In genomic region chr22:46610345-46610744, GRCh38 we compare ENCODE assay signal across 22 cellular contexts. TPM values are rescaled to one million over a fixed set of nuclear protein-coding genes. Genes with fewer than 3 reads are reported as not detected.
DNase-seq lines count a peak whose midpoint lies in the region; ATAC-seq, FAIRE-seq and TF ChIP-seq lines count a peak whose summit lies in the region.
"Had no signal": no experiment of that assay in that cellular context is flagged by ENCODE, and none has a peak within 500 bp of the region (broad histone marks: within the 10 kb centered on the region; RNA-seq: fewer than 3 reads in every experiment).

No MANE protein-coding gene starts in this region.

- no peak overlapping the region for H2BK120ac ChIP-seq in mesenchymal stem cell (ENCODE audit: low read depth, low read length)

- H3K4me1 ChIP-seq in mesenchymal stem cell (ENCODE audit: control insufficient read depth, insufficient read depth, low read depth, low read length) (peaks cover 20% of the 10 kb centered on the region), spleen (peaks cover 20 to 54% (median 37%) of the 10 kb centered on the region in 6 donors), pancreas (peaks cover 0 to 4% (median 0%) of the 10 kb centered on the region in 3 donors)

- intact Hi-C loops in spleen (cut with DNase I; ENCODE audit: low total_unique reads): no loop called here
- intact Hi-C loops in pancreas (cut with DNase I): no loop called here

- no peak overlapping the region for H2BK5ac ChIP-seq in mesenchymal stem cell (ENCODE audit: low read depth, low read length, poor library complexity, severe bottlenecking)

- H3K4me3 ChIP-seq in HL-60 (replicated peaks; ENCODE audit: insufficient read depth, low read length) (no peak overlapping the region), bronchial epithelial cell (ENCODE audit: low read depth, low read length) (no peak overlapping the region), mesenchymal stem cell (ENCODE audit: insufficient read depth in 1 of 2, low read depth in 1 of 2, low read length in 2 of 2) (no peak overlapping the region), spleen (no peak overlapping the region), pancreas (no peak overlapping the region)
- H3K4me3 ChIP-seq: MG63, SK-N-MC had no signal

- peak; percentile 66 for FAIRE-seq in bronchial epithelial cell (lab: Jason Lieb, UNC)
- FAIRE-seq in pancreas (lab: Jason Lieb, UNC): no peak
- FAIRE-seq: D721Med, GM12892, GM18507, H1 had no signal

- no peaks in the 10 kb centered on the region for H3K27me3 ChIP-seq in HL-60 (ENCODE audit: insufficient read depth, poor library complexity, severe bottlenecking)
- no peaks in the 10 kb centered on the region for H3K27me3 ChIP-seq in bronchial epithelial cell (ENCODE audit: control insufficient read depth, insufficient read depth, low read length)
- H3K27me3 ChIP-seq in mesenchymal stem cell (ENCODE audit: control insufficient read depth in 1 of 2, insufficient read depth in 1 of 2, low read length in 2 of 2): no peaks in the 10 kb centered on the region
- H3K27me3 ChIP-seq in spleen (replicated peaks in 1 of 7): no peaks in the 10 kb centered on the region
- H3K27me3 ChIP-seq in pancreas: no peaks in the 10 kb centered on the region
- H3K27me3 ChIP-seq: MG63 had no signal

- TF ChIP-seq CTCF in HL-60 (IDR thresholded peaks at IDR 0.05; ENCODE audit: insufficient read depth, low read length) (no peak), bronchial epithelial cell (IDR thresholded peaks at IDR 0.05; ENCODE audit: insufficient read depth, low read length, severe bottlenecking) (no peak), spleen (IDR thresholded peaks at IDR 0.05 in 8 of 11, conservative IDR thresholded peaks at IDR 0.05 in 3 of 11) (no peak), pancreas (IDR thresholded peaks at IDR 0.05) (no peak)

- H2AK5ac ChIP-seq in mesenchymal stem cell (ENCODE audit: low read length, severe bottlenecking): no peak overlapping the region

- peak overlapping the region; percentile 63 for H3K27ac ChIP-seq in HL-60 (replicated peaks)
- no peak overlapping the region for H3K27ac ChIP-seq in mesenchymal stem cell (ENCODE audit: low read length, poor library complexity, severe bottlenecking)
- H3K27ac ChIP-seq in spleen: peak overlapping the region in 1 of 8 donors; percentile 5
- H3K27ac ChIP-seq in pancreas: no peak overlapping the region
- H3K27ac ChIP-seq: C4-2B, SK-N-MC had no signal

- H3K79me1 ChIP-seq in mesenchymal stem cell (replicated peaks; ENCODE audit: low read length, poor library complexity, severe bottlenecking): peaks cover 42% of the 10 kb centered on the region

- no peak overlapping the region for H3K4me2 ChIP-seq in mesenchymal stem cell (ENCODE audit: low read length, poor library complexity, severe bottlenecking)

- no peak for TF ChIP-seq POLR2A in spleen (IDR thresholded peaks at IDR 0.05)

- H3K36me3 ChIP-seq in bronchial epithelial cell (ENCODE audit: control insufficient read depth, insufficient read depth, low read length) (no peaks in the 10 kb centered on the region), mesenchymal stem cell (ENCODE audit: control insufficient read depth in 1 of 2, insufficient read depth in 2 of 2, low read depth in 1 of 2, low read length in 2 of 2) (peaks cover 0 to 8% of the 10 kb centered on the region in 2 experiments), spleen (no peaks in the 10 kb centered on the region), pancreas (no peaks in the 10 kb centered on the region)
- H3K36me3 ChIP-seq: MG63 had no signal

- DNase-seq in HL-60 (ENCODE audit: low read depth in 1 of 2, low spot score in 1 of 2) (peak in 1 of 2 experiments; percentile 43), bronchial epithelial cell (ENCODE audit: low read depth) (no peak), mesenchymal stem cell (no peak), spleen (peak; percentile 73), pancreas (no peak), NCI-H2029 treated with DMSO at 0.1 percent for 48 hours (lab: John Stamatoyannopoulos, UW) (no peak)
- DNase-seq: MG63, NCI-H1092, NCI-H1436 treated with DMSO at 0.1 percent for 48 hours, NCI-H2029, NCI-H2171, NCI-H446, NCI-H774, Right ventricle myocardium superior had no signal

- no peak overlapping the region for H3K4ac ChIP-seq in mesenchymal stem cell (ENCODE audit: low read depth in 1 of 2, low read length in 2 of 2)

- H3K9me3 ChIP-seq in mesenchymal stem cell (ENCODE audit: control insufficient read depth, low read length) (no peaks in the 10 kb centered on the region), spleen (no peaks in the 10 kb centered on the region), pancreas (no peaks in the 10 kb centered on the region)
- H3K9me3 ChIP-seq: MG63 had no signal

- no peak overlapping the region for H3K23ac ChIP-seq in mesenchymal stem cell (ENCODE audit: low read length in 2 of 2)

- H3K9ac ChIP-seq in mesenchymal stem cell (ENCODE audit: low read length): no peak overlapping the region

- no peak overlapping the region for H4K8ac ChIP-seq in mesenchymal stem cell (ENCODE audit: low read length)

- no peak overlapping the region for H3K14ac ChIP-seq in mesenchymal stem cell (ENCODE audit: low read length in 2 of 2)

- no peak overlapping the region for H2BK15ac ChIP-seq in mesenchymal stem cell (ENCODE audit: low read depth, poor library complexity, severe bottlenecking)

- no peak overlapping the region for H2BK12ac ChIP-seq in mesenchymal stem cell (ENCODE audit: low read length in 2 of 2)

- 79% methylated on average over 13 of the region's 13 CpGs for WGBS in mesenchymal stem cell
- 47 to 79% (median 63%) methylated on average over 13 of the region's 13 CpGs for WGBS in spleen, 5 donors
- WGBS in pancreas, 2 donors: 82 to 83% methylated on average over 13 of the region's 13 CpGs

- no peak overlapping the region for H2AFZ ChIP-seq in mesenchymal stem cell (ENCODE audit: low read depth, low read length)

- no peak overlapping the region for H3K18ac ChIP-seq in mesenchymal stem cell (ENCODE audit: low read depth in 1 of 2, low read length in 2 of 2)

- ATAC-seq in pancreas (no peak), GM21717 (IDR thresholded peaks at IDR 0.05; ENCODE audit: unreplicated experiment) (no peak), HG02759 (IDR thresholded peaks at IDR 0.05; ENCODE audit: unreplicated experiment) (no peak)

- peak overlapping the region; percentile 18 for H4K91ac ChIP-seq in mesenchymal stem cell (ENCODE audit: low read length)

RNA-seq across cellular contexts. Expression of gene GRAMD4, which starts 9.8 kb away (rescaled TPM):
- 16.8 and 27.3 TPM in 2 replicates for total RNA-seq in bronchial epithelial cell
- polyA plus RNA-seq in mesenchymal stem cell (2013, experiment 1 of 2): 5.1 TPM
- polyA plus RNA-seq in mesenchymal stem cell (2013, experiment 2 of 2): 5.0 TPM
- total RNA-seq in spleen: 10 to 100 TPM; 20.8 to 46.1 (median 33.1) TPM
- 10 to 100 TPM; 16.0 to 26.3 (median 21.5) TPM for polyA plus RNA-seq in spleen
- total RNA-seq in pancreas: 10 to 100 TPM; 16.6 to 36.4 (median 23.6) TPM
- polyA plus RNA-seq in pancreas: 10 to 100 TPM; 13.2 to 13.8 TPM
